In genomic region chr15:59689626-59690236, GRCh38 we compare ENCODE assay signal across 1 cellular context.
TF ChIP-seq lines count a peak whose summit lies in the region.

No MANE protein-coding gene starts in this region.

TF ChIP-seq in K562, 482 proteins besides CTCF, POLR2A, EP300 and RAD21 (continued from another document and continues in another):
- TF ChIP-seq SUPT5H (IDR thresholded peaks at IDR 0.05) (no peak; the same call in 1 of the 2 replicates), ZNF197 (CRISPR knock-in tag; IDR thresholded peaks at IDR 0.05; ENCODE audit: low read depth) (no peak), FIP1L1 (IDR thresholded peaks at IDR 0.05; ENCODE audit: low read depth, low read length, poor library complexity, severe bottlenecking) (no peak), SMARCA5 (IDR thresholded peaks at IDR 0.05) (no peak), RERE (CRISPR knock-in tag; IDR thresholded peaks at IDR 0.05; ENCODE audit: borderline replicate concordance) (no peak), MAFG (tag; conservative IDR thresholded peaks at IDR 0.05) (no peak), MBD1 (CRISPR knock-in tag; IDR thresholded peaks at IDR 0.05) (no peak), CBX1 (IDR thresholded peaks at IDR 0.05; ENCODE audit: low read depth) (no peak; the same call in 1 of the 2 replicates), ELF1 (tag; IDR thresholded peaks at IDR 0.05) (no peak), SP2 (IDR thresholded peaks at IDR 0.05; ENCODE audit: extremely low read depth, low read depth, low read length, poor library complexity, severe bottlenecking) (no peak), TAF1 (IDR thresholded peaks at IDR 0.05; ENCODE audit: control insufficient read depth, extremely low read depth, insufficient read depth, low read length, severe bottlenecking) (no peak), KLF10 (CRISPR knock-in tag; IDR thresholded peaks at IDR 0.05) (no peak), ZNF79 (CRISPR knock-in tag; IDR thresholded peaks at IDR 0.05; ENCODE audit: low read depth) (no peak), GATAD2B (IDR thresholded peaks at IDR 0.05; ENCODE audit: borderline replicate concordance) (no peak), RNF2 (IDR thresholded peaks at IDR 0.05) (no peak), CAMTA2 (CRISPR knock-in tag; conservative IDR thresholded peaks at IDR 0.05) (no peak), MEF2D (tag; conservative IDR thresholded peaks at IDR 0.05; ENCODE audit: low read depth) (no peak), ZNF134 (CRISPR knock-in tag; conservative IDR thresholded peaks at IDR 0.05) (no peak), ZNF133 (CRISPR knock-in tag; IDR thresholded peaks at IDR 0.05) (no peak), ZBTB9 (CRISPR knock-in tag; IDR thresholded peaks at IDR 0.05) (no peak), CBFA2T2 (conservative IDR thresholded peaks at IDR 0.05) (no peak), ZC3H8 (IDR thresholded peaks at IDR 0.05) (no peak), TEAD2 (tag; IDR thresholded peaks at IDR 0.05) (no peak), ZBTB1 (CRISPR knock-in tag; IDR thresholded peaks at IDR 0.05; ENCODE audit: borderline replicate concordance, low read depth) (no peak), CREB5 (CRISPR knock-in tag; IDR thresholded peaks at IDR 0.05) (no peak), SETDB1 (IDR thresholded peaks at IDR 0.05; ENCODE audit: low read length) (no peak), NFE2 (IDR thresholded peaks at IDR 0.05; ENCODE audit: low read depth) (no peak), GTF3C2 (IDR thresholded peaks at IDR 0.05; ENCODE audit: borderline replicate concordance, extremely low read depth, insufficient read length) (no peak), HMG20B (CRISPR knock-in tag; IDR thresholded peaks at IDR 0.05) (no peak), NCOA6 (IDR thresholded peaks at IDR 0.05) (no peak), ZNF146 (CRISPR knock-in tag; IDR thresholded peaks at IDR 0.05; ENCODE audit: unreplicated experiment) (no peak), TARDBP (IDR thresholded peaks at IDR 0.05) (no peak), WHSC1 (IDR thresholded peaks at IDR 0.05; ENCODE audit: low read length) (no peak), THAP12 (CRISPR knock-in tag; IDR thresholded peaks at IDR 0.05) (no peak), ELF2 (CRISPR knock-in tag; IDR thresholded peaks at IDR 0.05) (no peak), ZKSCAN8 (CRISPR knock-in tag; IDR thresholded peaks at IDR 0.05) (no peak), ZNF785 (CRISPR knock-in tag; IDR thresholded peaks at IDR 0.05) (no peak), ZNF121 (CRISPR knock-in tag; conservative IDR thresholded peaks at IDR 0.05) (no peak)
- TF ChIP-seq, protein P1, sequence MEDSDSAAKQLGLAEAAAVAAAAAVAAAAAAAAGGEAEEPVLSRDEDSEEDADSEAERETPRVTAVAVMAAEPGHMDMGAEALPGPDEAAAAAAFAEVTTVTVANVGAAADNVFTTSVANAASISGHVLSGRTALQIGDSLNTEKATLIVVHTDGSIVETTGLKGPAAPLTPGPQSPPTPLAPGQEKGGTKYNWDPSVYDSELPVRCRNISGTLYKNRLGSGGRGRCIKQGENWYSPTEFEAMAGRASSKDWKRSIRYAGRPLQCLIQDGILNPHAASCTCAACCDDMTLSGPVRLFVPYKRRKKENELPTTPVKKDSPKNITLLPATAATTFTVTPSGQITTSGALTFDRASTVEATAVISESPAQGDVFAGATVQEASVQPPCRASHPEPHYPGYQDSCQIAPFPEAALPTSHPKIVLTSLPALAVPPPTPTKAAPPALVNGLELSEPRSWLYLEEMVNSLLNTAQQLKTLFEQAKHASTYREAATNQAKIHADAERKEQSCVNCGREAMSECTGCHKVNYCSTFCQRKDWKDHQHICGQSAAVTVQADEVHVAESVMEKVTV (CRISPR knock-in tag; IDR thresholded peaks at IDR 0.05), result no peak
- TF ChIP-seq, protein P2, sequence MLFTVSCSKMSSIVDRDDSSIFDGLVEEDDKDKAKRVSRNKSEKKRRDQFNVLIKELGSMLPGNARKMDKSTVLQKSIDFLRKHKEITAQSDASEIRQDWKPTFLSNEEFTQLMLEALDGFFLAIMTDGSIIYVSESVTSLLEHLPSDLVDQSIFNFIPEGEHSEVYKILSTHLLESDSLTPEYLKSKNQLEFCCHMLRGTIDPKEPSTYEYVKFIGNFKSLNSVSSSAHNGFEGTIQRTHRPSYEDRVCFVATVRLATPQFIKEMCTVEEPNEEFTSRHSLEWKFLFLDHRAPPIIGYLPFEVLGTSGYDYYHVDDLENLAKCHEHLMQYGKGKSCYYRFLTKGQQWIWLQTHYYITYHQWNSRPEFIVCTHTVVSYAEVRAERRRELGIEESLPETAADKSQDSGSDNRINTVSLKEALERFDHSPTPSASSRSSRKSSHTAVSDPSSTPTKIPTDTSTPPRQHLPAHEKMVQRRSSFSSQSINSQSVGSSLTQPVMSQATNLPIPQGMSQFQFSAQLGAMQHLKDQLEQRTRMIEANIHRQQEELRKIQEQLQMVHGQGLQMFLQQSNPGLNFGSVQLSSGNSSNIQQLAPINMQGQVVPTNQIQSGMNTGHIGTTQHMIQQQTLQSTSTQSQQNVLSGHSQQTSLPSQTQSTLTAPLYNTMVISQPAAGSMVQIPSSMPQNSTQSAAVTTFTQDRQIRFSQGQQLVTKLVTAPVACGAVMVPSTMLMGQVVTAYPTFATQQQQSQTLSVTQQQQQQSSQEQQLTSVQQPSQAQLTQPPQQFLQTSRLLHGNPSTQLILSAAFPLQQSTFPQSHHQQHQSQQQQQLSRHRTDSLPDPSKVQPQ (CRISPR knock-in tag; IDR thresholded peaks at IDR 0.05; ENCODE audit: borderline replicate concordance), result no peak
- TF ChIP-seq, protein P3, sequence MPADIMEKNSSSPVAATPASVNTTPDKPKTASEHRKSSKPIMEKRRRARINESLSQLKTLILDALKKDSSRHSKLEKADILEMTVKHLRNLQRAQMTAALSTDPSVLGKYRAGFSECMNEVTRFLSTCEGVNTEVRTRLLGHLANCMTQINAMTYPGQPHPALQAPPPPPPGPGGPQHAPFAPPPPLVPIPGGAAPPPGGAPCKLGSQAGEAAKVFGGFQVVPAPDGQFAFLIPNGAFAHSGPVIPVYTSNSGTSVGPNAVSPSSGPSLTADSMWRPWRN (IDR thresholded peaks at IDR 0.05; ENCODE audit: low read depth), result no peak; the same call in 1 of the 2 replicates
- TF ChIP-seq, protein P4, sequence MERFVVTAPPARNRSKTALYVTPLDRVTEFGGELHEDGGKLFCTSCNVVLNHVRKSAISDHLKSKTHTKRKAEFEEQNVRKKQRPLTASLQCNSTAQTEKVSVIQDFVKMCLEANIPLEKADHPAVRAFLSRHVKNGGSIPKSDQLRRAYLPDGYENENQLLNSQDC (CRISPR knock-in tag; IDR thresholded peaks at IDR 0.05), result no peak
- TF ChIP-seq, protein P5, sequence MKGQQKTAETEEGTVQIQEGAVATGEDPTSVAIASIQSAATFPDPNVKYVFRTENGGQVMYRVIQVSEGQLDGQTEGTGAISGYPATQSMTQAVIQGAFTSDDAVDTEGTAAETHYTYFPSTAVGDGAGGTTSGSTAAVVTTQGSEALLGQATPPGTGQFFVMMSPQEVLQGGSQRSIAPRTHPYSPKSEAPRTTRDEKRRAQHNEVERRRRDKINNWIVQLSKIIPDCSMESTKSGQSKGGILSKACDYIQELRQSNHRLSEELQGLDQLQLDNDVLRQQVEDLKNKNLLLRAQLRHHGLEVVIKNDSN (CRISPR knock-in tag; IDR thresholded peaks at IDR 0.05), result no peak
